ENCODE assay signal across 17 cellular contexts in genomic region chr22:25775501-25775900, GRCh38. TPM values are rescaled to one million over a fixed set of nuclear protein-coding genes. Genes with fewer than 3 reads are reported as not detected.
DNase-seq lines count a peak whose midpoint lies in the region; ATAC-seq, FAIRE-seq and TF ChIP-seq lines count a peak whose summit lies in the region.
"Had no signal": no experiment of that assay in that cellular context is flagged by ENCODE, and none has a peak within 500 bp of the region (broad histone marks: within the 10 kb centered on the region; RNA-seq: fewer than 3 reads in every experiment).

No MANE protein-coding gene starts in this region.

- H3K27me3 ChIP-seq in psoas muscle (ENCODE audit: insufficient read depth in 3 of 3, low read length in 2 of 3): no peaks in the 10 kb centered on the region

- TF ChIP-seq CTCF in epithelial cell of esophagus (IDR thresholded peaks at IDR 0.05; ENCODE audit: insufficient read depth, low read depth, low read length, missing control alignments) (no peak), psoas muscle (IDR thresholded peaks at IDR 0.05) (no peak)

- H3K27ac Mint-ChIP-seq in natural killer cell treated with Interleukin-12 subunit alpha and Interleukin-12 subunit beta and Interleukin-15 and Interleukin-18, amount 100 ng/mL, for 72 hours: no peak overlapping the region
- H3K27ac Mint-ChIP-seq: activated CD8-positive, alpha-beta memory T cell treated with anti-CD3 and anti-CD28 coated beads, Interleukin-2, amount 10 ng/mL, durations not matched to agents 7 days and 5 days; CD4-positive, alpha-beta memory T cell; nephron had no signal

- peaks cover 4 to 99% of the 10 kb centered on the region in 2 donors for H3K36me3 ChIP-seq in psoas muscle (ENCODE audit: insufficient read depth in 1 of 2, low read depth in 1 of 2)

- peak overlapping the region; percentile 9 for H3K27ac ChIP-seq in psoas muscle

- H3K4me1 ChIP-seq in psoas muscle: no peaks in the 10 kb centered on the region

- TF ChIP-seq POLR2A in GM12892 (IDR thresholded peaks at IDR 0.05; ENCODE audit: low read depth, low read length): no peak

- H3K4me3 ChIP-seq in epithelial cell of esophagus (ENCODE audit: low read length) (no peak overlapping the region), psoas muscle (no peak overlapping the region)

- no peaks in the 10 kb centered on the region for H3K9me3 Mint-ChIP-seq in natural killer cell treated with Interleukin-12 subunit alpha and Interleukin-12 subunit beta and Interleukin-15 and Interleukin-18, amount 100 ng/mL, for 72 hours
- H3K9me3 Mint-ChIP-seq: CD4-positive, alpha-beta memory T cell; nephron had no signal

- WGBS in psoas muscle, 3 donors: 47 to 58% (median 56%) methylated on average over 8 of the region's 8 CpGs

- no peaks in the 10 kb centered on the region for H3K9me3 ChIP-seq in psoas muscle

- peaks cover 5 to 6% of the 10 kb centered on the region in 2 donors for H3K4me1 Mint-ChIP-seq in natural killer cell treated with Interleukin-12 subunit alpha and Interleukin-12 subunit beta and Interleukin-15 and Interleukin-18, amount 100 ng/mL, for 72 hours (ENCODE audit: low read depth in 2 of 2)
- H3K4me1 Mint-ChIP-seq: nephron had no signal

- ATAC-seq in SK-N-SH treated with all-trans-retinoic acid at 6 μM for 48 hours (peak; percentile 12; the same call in 1 of the 3 replicates), psoas muscle (no peak)
- no peak for ATAC-seq in natural killer cell treated with Interleukin-12 subunit alpha and Interleukin-12 subunit beta and Interleukin-15 and Interleukin-18, amount 100 ng/mL, for 72 hours
- ATAC-seq: activated CD8-positive, alpha-beta memory T cell treated with anti-CD3 and anti-CD28 coated beads, Interleukin-2, amount 10 ng/mL, durations not matched to agents 7 days and 5 days had no signal

- peak in 2 of 3 experiments; percentile 28 to 32 for DNase-seq in NCI-H1417 (lab: John Stamatoyannopoulos, UW)
- no peak for DNase-seq in NCI-H1417 treated with DMSO at 0.1 percent for 48 hours (lab: John Stamatoyannopoulos, UW)
- DNase-seq in epithelial cell of esophagus (ENCODE audit: low read depth): peak; percentile 15
- DNase-seq in psoas muscle: peak in 1 of 2 donors; percentile 41
- no peak for DNase-seq in GM12892 (ENCODE audit: insufficient read length)
- no peak for DNase-seq in Ammon's horn (ENCODE audit: low spot score)
- DNase-seq in natural killer cell treated with Interleukin-12 subunit alpha and Interleukin-12 subunit beta and Interleukin-15 and Interleukin-18, amount 100 ng/mL, for 72 hours (ENCODE audit: low spot score): no peak
- DNase-seq: 8988T; activated CD8-positive, alpha-beta memory T cell treated with anti-CD3 and anti-CD28 coated beads, Interleukin-2, amount 10 ng/mL, durations not matched to agents 7 days and 5 days; activated naive CD4-positive, alpha-beta T cell; CD4-positive, alpha-beta memory T cell; NCI-H1048; stimulated activated naive CD4-positive, alpha-beta T cell had no signal

- intact Hi-C loops in psoas muscle (cut with DNase I): loop anchor here in 1 of 2 donors (5.0 kb wide), 1 partner anchor 313 kb away; no protein-coding TSS in a partner anchor

- H3K27me3 Mint-ChIP-seq in natural killer cell treated with Interleukin-12 subunit alpha and Interleukin-12 subunit beta and Interleukin-15 and Interleukin-18, amount 100 ng/mL, for 72 hours: peaks cover 4 to 5% of the 10 kb centered on the region in 2 donors
- H3K27me3 Mint-ChIP-seq: activated CD8-positive, alpha-beta memory T cell treated with anti-CD3 and anti-CD28 coated beads, Interleukin-2, amount 10 ng/mL, durations not matched to agents 7 days and 5 days had no signal

- H3K36me3 Mint-ChIP-seq in natural killer cell treated with Interleukin-12 subunit alpha and Interleukin-12 subunit beta and Interleukin-15 and Interleukin-18, amount 100 ng/mL, for 72 hours: no peaks in the 10 kb centered on the region
- H3K36me3 Mint-ChIP-seq: CD4-positive, alpha-beta memory T cell had no signal

- FAIRE-seq in GM12892 (lab: Jason Lieb, UNC): no peak
- FAIRE-seq: GM18507 had no signal

- no peak overlapping the region for H3K4me3 Mint-ChIP-seq in natural killer cell treated with Interleukin-12 subunit alpha and Interleukin-12 subunit beta and Interleukin-15 and Interleukin-18, amount 100 ng/mL, for 72 hours
- H3K4me3 Mint-ChIP-seq: activated CD8-positive, alpha-beta memory T cell treated with anti-CD3 and anti-CD28 coated beads, Interleukin-2, amount 10 ng/mL, durations not matched to agents 7 days and 5 days; CD4-positive, alpha-beta memory T cell; nephron had no signal

TF ChIP-seq in SK-N-SH treated with all-trans-retinoic acid at 6 μM for 48 hours, 23 proteins besides CTCF, POLR2A, EP300 and RAD21:
- no peak for TF ChIP-seq OSR1 (CRISPR knock-in tag; IDR thresholded peaks at IDR 0.05)
- no peak for TF ChIP-seq CREB5 (CRISPR knock-in tag; IDR thresholded peaks at IDR 0.05; ENCODE audit: low read depth)
- peak; percentile 11; the same call in 1 of the 2 replicates for TF ChIP-seq ISL1 (CRISPR knock-in tag; IDR thresholded peaks at IDR 0.05)
- TF ChIP-seq POU6F1 (CRISPR knock-in tag; IDR thresholded peaks at IDR 0.05; ENCODE audit: borderline replicate concordance, low read depth): no peak
- peak; percentile 24; the same call in 1 of the 2 replicates for TF ChIP-seq ZFP3 (CRISPR knock-in tag; IDR thresholded peaks at IDR 0.05)
- no peak for TF ChIP-seq PPARA (CRISPR knock-in tag; IDR thresholded peaks at IDR 0.05; ENCODE audit: borderline replicate concordance)

RNA-seq across cellular contexts. Expression of gene MYO18B, which starts 33.5 kb away (rescaled TPM):
- total RNA-seq in psoas muscle: 100 to 1,000 TPM; 273 to 434 (median 349) TPM
- polyA plus RNA-seq in psoas muscle: 100 to 1,000 TPM in 2 of 3 donors, 10 to 100 TPM in 1; 79.3 to 224 (median 109) TPM
- polyA plus RNA-seq in GM12892 (2012; ENCODE audit: missing spikeins): 3.7 TPM
- 1 to 10 TPM in 1 of 2 donors, under 1 TPM in 1; 0.43 to 1.0 TPM for total RNA-seq in natural killer cell treated with Interleukin-12 subunit alpha and Interleukin-12 subunit beta and Interleukin-15 and Interleukin-18, amount 100 ng/mL, for 72 hours
- total RNA-seq: epithelial cell of proximal tubule had no signal

Comparison
In these comparisons a context has a peak if more than half of its experiments do, and no peak if none do; other contexts are left out.
1. DNase-seq: peak in NCI-H1417 (2 of 3) and epithelial cell of esophagus (single experiment); none in NCI-H1417 treated with DMSO at 0.1 percent for 48 hours (single experiment), GM12892 (single experiment), Ammon's horn (single experiment) and natural killer cell treated with Interleukin-12 subunit alpha and Interleukin-12 subunit beta and Interleukin-15 and Interleukin-18, amount 100 ng/mL, for 72 hours (single experiment).
2. RNA of gene MYO18B, which starts 33.5 kb away (total RNA-seq): 273 to 434 TPM in psoas muscle; 0.43 to 1.0 TPM in natural killer cell treated with Interleukin-12 subunit alpha and Interleukin-12 subunit beta and Interleukin-15 and Interleukin-18, amount 100 ng/mL, for 72 hours; every median in the first group is over 100 times any median in the second.